In the genomic region with DNA sequence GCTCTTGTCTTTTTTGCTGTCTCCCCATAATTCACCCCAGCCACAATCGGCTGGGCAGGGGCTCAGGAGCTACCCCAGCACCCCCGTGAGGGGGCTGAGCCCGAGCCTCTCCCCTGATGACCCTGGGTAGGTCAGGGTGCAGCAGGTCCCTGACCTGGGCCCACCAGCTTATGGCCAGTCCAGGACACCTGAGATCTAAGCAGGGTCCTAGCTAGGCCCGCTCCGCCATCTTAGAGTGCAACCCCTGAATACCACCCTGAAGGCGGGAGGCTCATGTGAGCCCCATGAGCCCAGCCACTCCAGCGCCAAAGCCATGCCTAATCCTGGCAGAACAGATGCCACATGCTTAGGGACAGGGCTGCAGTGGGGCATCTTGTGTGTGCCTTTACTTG, we compare ENCODE assay signal across 19 cellular contexts.
"Had no signal": no experiment of that assay in that cellular context is flagged by ENCODE, and none has a peak within 500 bp of the region (broad histone marks: within the 10 kb centered on the region; RNA-seq: fewer than 3 reads in every experiment).

No MANE protein-coding gene starts in this region.

- H3K4me3 ChIP-seq: esophagus squamous epithelium, gastrocnemius medialis, tibial artery had no signal

- H3K4me3 Mint-ChIP-seq: activated CD4-positive, alpha-beta memory T cell treated with anti-CD3 and anti-CD28 coated beads for 36 hours; activated T-cell treated with anti-CD3 and anti-CD28 coated beads, Interleukin-2, amount 50 U/mL, for 72 hours; central memory CD8-positive, alpha-beta T cell; nephron; stimulated activated naive CD8-positive, alpha-beta T cell treated with anti-CD3 and anti-CD28 coated beads, Interleukin-15, Interleukin-2, amounts not matched to agents 100 ng/mL and 50 ng/mL, for 24 hours; T-helper 17 cell had no signal

- H3K9me3 ChIP-seq: esophagus squamous epithelium, gastrocnemius medialis, tibial artery had no signal

- ATAC-seq: activated T-cell treated with anti-CD3 and anti-CD28 coated beads, Interleukin-2, amount 50 U/mL, for 72 hours; gastrocnemius medialis; T-helper 17 cell had no signal

- H3K27me3 Mint-ChIP-seq: activated CD4-positive, alpha-beta memory T cell treated with anti-CD3 and anti-CD28 coated beads for 36 hours; central memory CD8-positive, alpha-beta T cell; stimulated activated naive CD8-positive, alpha-beta T cell treated with anti-CD3 and anti-CD28 coated beads, Interleukin-15, Interleukin-2, amounts not matched to agents 100 ng/mL and 50 ng/mL, for 24 hours; T-helper 17 cell had no signal

- H3K4me1 ChIP-seq: gastrocnemius medialis, tibial artery had no signal

- H3K27ac Mint-ChIP-seq: activated CD4-positive, alpha-beta memory T cell treated with anti-CD3 and anti-CD28 coated beads for 36 hours; activated T-cell treated with anti-CD3 and anti-CD28 coated beads, Interleukin-2, amount 50 U/mL, for 72 hours; nephron; stimulated activated naive CD8-positive, alpha-beta T cell treated with anti-CD3 and anti-CD28 coated beads, Interleukin-15, Interleukin-2, amounts not matched to agents 100 ng/mL and 50 ng/mL, for 24 hours; T-helper 17 cell had no signal

- H3K4me1 Mint-ChIP-seq: central memory CD8-positive, alpha-beta T cell; nephron had no signal

- H3K27me3 ChIP-seq: brain microvascular endothelial cell, esophagus squamous epithelium, gastrocnemius medialis, tibial artery had no signal

- H3K27ac ChIP-seq: brain microvascular endothelial cell, esophagus squamous epithelium, gastrocnemius medialis, tibial artery had no signal

- H3K9me3 Mint-ChIP-seq: activated CD4-positive, alpha-beta memory T cell treated with anti-CD3 and anti-CD28 coated beads for 36 hours; activated T-cell treated with anti-CD3 and anti-CD28 coated beads, Interleukin-2, amount 50 U/mL, for 72 hours; central memory CD8-positive, alpha-beta T cell; nephron; stimulated activated naive CD8-positive, alpha-beta T cell treated with anti-CD3 and anti-CD28 coated beads, Interleukin-15, Interleukin-2, amounts not matched to agents 100 ng/mL and 50 ng/mL, for 24 hours had no signal

- DNase-seq: activated CD4-positive, alpha-beta memory T cell treated with anti-CD3 and anti-CD28 coated beads for 36 hours; activated CD4-positive, alpha-beta T cell treated with anti-CD3 and anti-CD28 coated beads for 4 hours; activated CD4-positive, CD25-positive, alpha-beta regulatory T cell; activated effector memory CD4-positive, alpha-beta T cell treated with anti-CD3 and anti-CD28 coated beads, Interleukin-2, amount 50 U/mL, for 16 hours; activated naive CD4-positive, alpha-beta T cell treated with anti-CD3 and anti-CD28 coated beads, Interleukin-2, amount 50 U/mL, for 16 hours; activated T-cell treated with anti-CD3 and anti-CD28 coated beads, Interleukin-2, amount 50 U/mL, for 72 hours; aorta; brain microvascular endothelial cell; esophagus squamous epithelium; gastrocnemius medialis; hippocampal formation; nucleus accumbens; stimulated activated CD4-positive, alpha-beta T cell treated with anti-CD3 and anti-CD28 coated beads, Interleukin-4, amount 100 ng/mL, for 4 hours; SW 1271; T-helper 17 cell had no signal
